Comparison of ENCODE assay signal across 9 cellular contexts in the genomic region with DNA sequence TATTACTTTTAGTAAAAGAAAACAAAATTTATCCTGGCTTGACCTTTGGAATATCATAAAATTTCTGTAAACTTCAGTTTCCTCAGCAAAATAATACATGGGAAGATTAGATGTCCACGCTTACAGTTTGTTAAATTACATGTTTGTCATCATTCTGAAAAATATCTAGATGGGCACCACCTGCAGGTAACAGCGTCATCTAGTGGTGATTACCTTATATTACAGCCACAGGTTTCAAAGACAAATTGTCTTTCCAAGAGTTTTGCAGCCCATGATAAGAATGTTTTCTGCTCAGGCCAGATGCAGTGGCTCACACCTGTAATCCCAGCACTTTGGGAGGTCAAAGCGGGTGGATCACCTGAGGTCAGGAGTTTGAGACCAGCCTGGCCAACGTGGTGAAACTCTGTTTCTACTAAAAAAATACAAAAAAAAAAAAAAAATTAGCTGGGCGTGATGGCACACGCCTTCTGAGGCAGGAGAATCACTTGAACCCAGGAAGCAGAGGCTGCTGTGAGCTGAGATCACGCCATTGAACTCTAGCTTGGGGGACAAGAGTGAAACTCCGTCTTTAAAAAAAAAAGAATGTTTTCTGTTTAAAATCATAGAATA.
DNase-seq lines count a peak whose midpoint lies in the region; ATAC-seq and TF ChIP-seq lines count a peak whose summit lies in the region.
"Had no signal": no experiment of that assay in that cellular context is flagged by ENCODE, and none has a peak within 500 bp of the region (broad histone marks: within the 10 kb centered on the region; RNA-seq: fewer than 3 reads in every experiment).

No MANE protein-coding gene starts in this region.

- H3K9me3 ChIP-seq in left ventricle myocardium inferior (replicated peaks) (no peaks in the 10 kb centered on the region), Panc1 (ENCODE audit: control insufficient read depth, insufficient read depth, low read depth, low read length) (no peaks in the 10 kb centered on the region), upper lobe of right lung (no peaks in the 10 kb centered on the region)
- H3K9me3 ChIP-seq in CD8-positive, alpha-beta memory T cell (ENCODE audit: low read length), result no peaks in the 10 kb centered on the region

- H3K36me3 ChIP-seq in left ventricle myocardium inferior (no peaks in the 10 kb centered on the region), Panc1 (ENCODE audit: control insufficient read depth, insufficient read depth, low read length) (no peaks in the 10 kb centered on the region), upper lobe of right lung (no peaks in the 10 kb centered on the region)
- no peaks in the 10 kb centered on the region for H3K36me3 ChIP-seq in CD8-positive, alpha-beta memory T cell (ENCODE audit: insufficient read depth, low read length)

- H3K4me1 ChIP-seq in left ventricle myocardium inferior (peaks cover 21% of the 10 kb centered on the region), Panc1 (ENCODE audit: control insufficient read depth, insufficient read depth, low read length) (no peaks in the 10 kb centered on the region), upper lobe of right lung (no peaks in the 10 kb centered on the region)
- no peaks in the 10 kb centered on the region for H3K4me1 ChIP-seq in CD8-positive, alpha-beta memory T cell (ENCODE audit: insufficient read depth, low read length)

- no peak overlapping the region for H3K4me3 Mint-ChIP-seq in CD8-positive, alpha-beta memory T cell
- H3K4me3 Mint-ChIP-seq: IgD-negative memory B cell had no signal

- H3K27ac ChIP-seq in left ventricle myocardium inferior (replicated peaks) (no peak overlapping the region), Panc1 (ENCODE audit: low read length) (no peak overlapping the region), upper lobe of right lung (no peak overlapping the region)
- no peak overlapping the region for H3K27ac ChIP-seq in CD8-positive, alpha-beta memory T cell (ENCODE audit: low read depth, low read length)

- ATAC-seq in Panc1, result no peak
- ATAC-seq in upper lobe of right lung, result no peak

- H3K27me3 Mint-ChIP-seq in CD8-positive, alpha-beta memory T cell, result peaks cover 5 to 10% of the 10 kb centered on the region in 2 donors

- TF ChIP-seq CTCF in left ventricle myocardium inferior (IDR thresholded peaks at IDR 0.05; ENCODE audit: borderline replicate concordance) (peak; percentile 60), Panc1 (IDR thresholded peaks at IDR 0.05) (peak; percentile 87), fibroblast of the aortic adventitia (IDR thresholded peaks at IDR 0.05; ENCODE audit: insufficient read depth, low read length) (peak; percentile 64), upper lobe of right lung (IDR thresholded peaks at IDR 0.05) (peak; percentile 51)

- H3K9me3 Mint-ChIP-seq in CD8-positive, alpha-beta memory T cell, result no peaks in the 10 kb centered on the region
- H3K9me3 Mint-ChIP-seq: IgD-negative memory B cell had no signal

- CTCF ChIA-PET in Panc1 (lab: Charles Lee), result interaction anchor here (0.6 to 0.7 kb wide), 5 partner anchors 8 to 620 kb away, joined by 3 to 4 read pairs (median 3); no protein-coding TSS in a partner anchor
- CTCF ChIA-PET in CD8-positive, alpha-beta memory T cell (lab: Charles Lee), result interaction anchor here (0.6 kb wide), 1 partner anchor 89 kb away, joined by 3 read pairs; no protein-coding TSS in a partner anchor

- no peak for DNase-seq in left ventricle myocardium inferior
- DNase-seq in cardiac septum (ENCODE audit: low spot score), result no peak
- no peak for DNase-seq in Panc1 (ENCODE audit: low read depth, low spot score)
- peak; percentile 12 for DNase-seq in fibroblast of the aortic adventitia (ENCODE audit: low read depth)
- no peak for DNase-seq in upper lobe of right lung
- no peak for DNase-seq in activated CD8-positive, alpha-beta memory T cell treated with anti-CD3 and anti-CD28 coated beads for 24 hours
- DNase-seq in CD8-positive, alpha-beta memory T cell, result no peak
- no peak for DNase-seq in stimulated activated CD4-positive, alpha-beta T cell treated with anti-CD3 and anti-CD28 coated beads, Interleukin-12 subunit alpha, Interleukin-12 subunit beta, amount 100 ng/mL, for 4 hours

- H3K27me3 ChIP-seq in left ventricle myocardium inferior (ENCODE audit: low read depth) (no peaks in the 10 kb centered on the region), Panc1 (ENCODE audit: control insufficient read depth, insufficient read depth, low read length) (no peaks in the 10 kb centered on the region), upper lobe of right lung (no peaks in the 10 kb centered on the region)
- H3K27me3 ChIP-seq in CD8-positive, alpha-beta memory T cell (ENCODE audit: insufficient read depth, low read length, poor library complexity, severe bottlenecking), result no peaks in the 10 kb centered on the region

- in situ Hi-C loops in Panc1 (cut with HindIII; ENCODE audit: low pct_unique_long_range_greater_than_20kb, low sequenced_read_pairs), result no loop called here

- intact Hi-C loops in left ventricle myocardium inferior (cut with micrococcal nuclease) (no loop called here), cardiac septum (cut with DNase I) (no loop called here), Panc1 (cut with micrococcal nuclease; ENCODE audit: unreplicated experiment) (no loop called here), upper lobe of right lung (cut with DNase I) (no loop called here)

- POLR2A ChIA-PET in Panc1 (lab: Charles Lee), result interaction anchor here (0.6 to 0.7 kb wide), 3 partner anchors 42 to 212 kb away, joined by 4 to 5 read pairs (median 4); no protein-coding TSS in a partner anchor
- POLR2A ChIA-PET in CD8-positive, alpha-beta memory T cell (lab: Charles Lee), result no interaction called here

- H3K4me3 ChIP-seq in left ventricle myocardium inferior (no peak overlapping the region), Panc1 (ENCODE audit: low read depth in 2 of 2, low read length in 2 of 2) (no peak overlapping the region), fibroblast of the aortic adventitia (ENCODE audit: low read depth, low read length) (no peak overlapping the region), upper lobe of right lung (no peak overlapping the region)
- no peak overlapping the region for H3K4me3 ChIP-seq in CD8-positive, alpha-beta memory T cell (ENCODE audit: low read length)

- H3K27ac Mint-ChIP-seq in CD8-positive, alpha-beta memory T cell, result no peak overlapping the region
- H3K27ac Mint-ChIP-seq: IgD-negative memory B cell had no signal

- no TSS peak for BruUV-seq in Panc1 (replicated peaks; lab: Mats Ljungman, UMichigan)

- no peaks in the 10 kb centered on the region for H3K4me1 Mint-ChIP-seq in CD8-positive, alpha-beta memory T cell

- no peaks in the 10 kb centered on the region for H3K36me3 Mint-ChIP-seq in CD8-positive, alpha-beta memory T cell
- H3K36me3 Mint-ChIP-seq: IgD-negative memory B cell had no signal
